Comparison of ENCODE assay signal across 7 cellular contexts in genomic region chr12:48977290-48978281, GRCh38. TPM values are rescaled to one million over a fixed set of nuclear protein-coding genes. Genes with fewer than 3 reads are reported as not detected.
A peak's percentile ranks its signal among the peaks of the same experiment; 100 is the strongest.
DNase-seq lines count a peak whose midpoint lies in the region; ATAC-seq, FAIRE-seq and TF ChIP-seq lines count a peak whose summit lies in the region.

No MANE protein-coding gene starts in this region.

- no peak for DNase-seq in GM12891 (ENCODE audit: insufficient read length, low spot score)
- DNase-seq in T follicular helper cell (ENCODE audit: low read depth): peak; percentile 70
- peak; percentile 65 for DNase-seq in activated naive CD8-positive, alpha-beta T cell treated with anti-CD3 and anti-CD28 coated beads, Interleukin-2, amount 50 U/mL, for 16 hours (ENCODE audit: low read depth, low spot score)
- peak; percentile 84 for DNase-seq in iPS-NIHi11 (ENCODE audit: low spot score)
- peak; percentile 61 to 81 (median 67) for DNase-seq in stimulated activated CD4-positive, alpha-beta T cell treated with anti-CD3 and anti-CD28 coated beads, TNF-alpha, amount 100 ng/mL, for 24 hours (ENCODE audit: low read depth in 3 of 3)
- no peak for DNase-seq in NCI-H1694 (lab: John Stamatoyannopoulos, UW)

- ATAC-seq in HG03135 (IDR thresholded peaks at IDR 0.05; ENCODE audit: unreplicated experiment): peak; percentile 52

- TF ChIP-seq POLR2A in GM12891 (IDR thresholded peaks at IDR 0.05; ENCODE audit: low read depth, low read length): no peak

- FAIRE-seq in GM12891 (lab: Jason Lieb, UNC): peak; percentile 84

TF ChIP-seq in GM12891, 5 proteins besides CTCF, POLR2A, EP300 and RAD21:
- no peak for TF ChIP-seq POLR2AphosphoS5 (IDR thresholded peaks at IDR 0.05; ENCODE audit: low read depth, low read length)
- no peak for TF ChIP-seq SPI1 (IDR thresholded peaks at IDR 0.05; ENCODE audit: low read depth, low read length)
- no peak for TF ChIP-seq PAX5 (IDR thresholded peaks at IDR 0.05; ENCODE audit: insufficient read depth, low read length, severe bottlenecking)
- TF ChIP-seq TAF1 (IDR thresholded peaks at IDR 0.05; ENCODE audit: low read depth, low read length): no peak
- no peak for TF ChIP-seq POU2F2 (IDR thresholded peaks at IDR 0.05; ENCODE audit: low read depth, low read length)

RNA-seq across cellular contexts. Expression of gene WNT1, which starts 0.5 kb away (rescaled TPM):
- polyA plus RNA-seq in GM12891 (2012; ENCODE audit: low read depth, missing spikeins): not detected

RNA-seq across cellular contexts. Expression of gene WNT10B, which starts 6.1 kb away (rescaled TPM):
- 0.30 TPM for polyA plus RNA-seq in GM12891 (2012; ENCODE audit: low read depth, missing spikeins)

RNA-seq across cellular contexts. Expression of gene ARF3, which starts 20.3 kb away (rescaled TPM):
- 121 TPM for polyA plus RNA-seq in GM12891 (2012; ENCODE audit: low read depth, missing spikeins)

RNA-seq across cellular contexts. Expression of gene DDN, which starts 21.6 kb away (rescaled TPM):
- 2.0 TPM for polyA plus RNA-seq in GM12891 (2012; ENCODE audit: low read depth, missing spikeins)

RNA-seq across cellular contexts. Expression of gene PRKAG1, which starts 41.0 kb away (rescaled TPM):
- polyA plus RNA-seq in GM12891 (2012; ENCODE audit: low read depth, missing spikeins): 49.9 TPM

Comparison
In these comparisons a context has a peak if more than half of its experiments do, and no peak if none do; other contexts are left out.
1. DNase-seq: peak in T follicular helper cell (single experiment), activated naive CD8-positive, alpha-beta T cell treated with anti-CD3 and anti-CD28 coated beads, Interleukin-2, amount 50 U/mL, for 16 hours (single experiment), iPS-NIHi11 (single experiment) and stimulated activated CD4-positive, alpha-beta T cell treated with anti-CD3 and anti-CD28 coated beads, TNF-alpha, amount 100 ng/mL, for 24 hours (3 of 3); none in GM12891 (single experiment) and NCI-H1694 (single experiment).